Comparison of ENCODE assay signal across 1 cellular context in the genomic region with DNA sequence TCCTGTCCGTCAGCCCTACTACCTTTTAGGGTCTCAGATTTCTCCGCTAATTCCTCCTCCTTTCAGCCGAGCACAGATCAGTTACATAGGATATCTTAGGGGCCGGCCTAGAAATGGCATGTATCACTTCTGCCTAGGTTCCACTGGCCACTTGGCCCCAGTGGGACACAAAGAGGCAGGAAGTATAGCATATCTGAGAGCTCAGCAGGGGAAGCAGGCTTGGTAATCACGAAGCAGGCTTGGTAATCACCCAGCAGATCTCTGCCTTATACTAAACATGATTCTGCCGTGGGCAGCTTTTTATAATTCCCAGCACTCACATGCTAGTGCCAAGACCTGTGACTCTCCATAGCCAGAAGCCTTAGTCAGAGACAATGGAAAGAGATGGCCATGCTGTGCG.
TF ChIP-seq lines count a peak whose summit lies in the region.

No MANE protein-coding gene starts in this region.

TF ChIP-seq in IMR-90, 13 proteins besides CTCF, POLR2A, EP300 and RAD21 (continued from another document):
- TF ChIP-seq SMC3 (IDR thresholded peaks at IDR 0.05; ENCODE audit: low read depth, low read length) = no peak
